ENCODE assay signal across 3 cellular contexts in the genomic region with DNA sequence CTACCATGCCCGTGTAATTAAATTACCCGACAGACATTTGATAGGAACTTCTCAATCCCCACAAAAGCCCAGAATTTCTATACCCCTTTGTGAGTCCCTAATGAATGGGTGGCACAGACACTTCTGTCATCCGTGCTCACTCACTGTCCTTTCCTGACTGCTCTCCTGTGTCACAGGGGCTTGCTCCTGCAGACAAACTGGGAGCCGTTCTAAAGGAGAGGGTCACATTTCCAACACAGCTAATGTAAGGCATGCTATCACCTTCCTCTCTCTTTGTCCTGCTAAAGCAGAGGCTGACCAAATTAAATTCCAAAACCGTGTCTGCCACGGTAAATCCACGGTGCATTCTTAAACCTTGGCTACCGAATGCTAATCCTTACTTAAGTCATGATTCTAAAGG.
TF ChIP-seq lines count a peak whose summit lies in the region.

No MANE protein-coding gene starts in this region.

TF ChIP-seq in A549, 52 proteins besides CTCF, POLR2A, EP300 and RAD21 (continued from another document):
- TF ChIP-seq, protein P1, sequence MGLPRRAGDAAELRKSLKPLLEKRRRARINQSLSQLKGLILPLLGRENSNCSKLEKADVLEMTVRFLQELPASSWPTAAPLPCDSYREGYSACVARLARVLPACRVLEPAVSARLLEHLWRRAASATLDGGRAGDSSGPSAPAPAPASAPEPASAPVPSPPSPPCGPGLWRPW (IDR thresholded peaks at IDR 0.05): no peak
- TF ChIP-seq NPAS2 (CRISPR knock-in tag; IDR thresholded peaks at IDR 0.05; ENCODE audit: borderline replicate concordance) (no peak), KDM5A (IDR thresholded peaks at IDR 0.05) (no peak)
- TF ChIP-seq, protein P2, sequence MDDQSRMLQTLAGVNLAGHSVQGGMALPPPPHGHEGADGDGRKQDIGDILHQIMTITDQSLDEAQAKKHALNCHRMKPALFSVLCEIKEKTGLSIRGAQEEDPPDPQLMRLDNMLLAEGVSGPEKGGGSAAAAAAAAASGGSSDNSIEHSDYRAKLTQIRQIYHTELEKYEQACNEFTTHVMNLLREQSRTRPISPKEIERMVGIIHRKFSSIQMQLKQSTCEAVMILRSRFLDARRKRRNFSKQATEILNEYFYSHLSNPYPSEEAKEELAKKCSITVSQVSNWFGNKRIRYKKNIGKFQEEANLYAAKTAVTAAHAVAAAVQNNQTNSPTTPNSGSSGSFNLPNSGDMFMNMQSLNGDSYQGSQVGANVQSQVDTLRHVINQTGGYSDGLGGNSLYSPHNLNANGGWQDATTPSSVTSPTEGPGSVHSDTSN (IDR thresholded peaks at IDR 0.05): no peak

TF ChIP-seq in H1, 55 proteins besides CTCF, POLR2A, EP300 and RAD21 (continued from another document):
- TF ChIP-seq SP4 (IDR thresholded peaks at IDR 0.05; ENCODE audit: low read length) (no peak), CREB1 (IDR thresholded peaks at IDR 0.05) (no peak), HDAC2 (IDR thresholded peaks at IDR 0.05; ENCODE audit: borderline replicate concordance in 1 of 2, low read depth in 2 of 2, low read length in 2 of 2) (no peak), POLR2AphosphoS5 (IDR thresholded peaks at IDR 0.05; ENCODE audit: low read depth, low read length) (no peak), TCF12 (IDR thresholded peaks at IDR 0.05; ENCODE audit: low read depth, low read length) (no peak), YY1 (IDR thresholded peaks at IDR 0.05; ENCODE audit: low read depth, low read length) (no peak), CEBPB (IDR thresholded peaks at IDR 0.05; ENCODE audit: low read depth, low read length) (no peak), CBX5 (IDR thresholded peaks at IDR 0.05; ENCODE audit: low read depth, low read length) (no peak)
- TF ChIP-seq, protein P3, sequence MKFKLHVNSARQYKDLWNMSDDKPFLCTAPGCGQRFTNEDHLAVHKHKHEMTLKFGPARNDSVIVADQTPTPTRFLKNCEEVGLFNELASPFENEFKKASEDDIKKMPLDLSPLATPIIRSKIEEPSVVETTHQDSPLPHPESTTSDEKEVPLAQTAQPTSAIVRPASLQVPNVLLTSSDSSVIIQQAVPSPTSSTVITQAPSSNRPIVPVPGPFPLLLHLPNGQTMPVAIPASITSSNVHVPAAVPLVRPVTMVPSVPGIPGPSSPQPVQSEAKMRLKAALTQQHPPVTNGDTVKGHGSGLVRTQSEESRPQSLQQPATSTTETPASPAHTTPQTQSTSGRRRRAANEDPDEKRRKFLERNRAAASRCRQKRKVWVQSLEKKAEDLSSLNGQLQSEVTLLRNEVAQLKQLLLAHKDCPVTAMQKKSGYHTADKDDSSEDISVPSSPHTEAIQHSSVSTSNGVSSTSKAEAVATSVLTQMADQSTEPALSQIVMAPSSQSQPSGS (IDR thresholded peaks at IDR 0.05; ENCODE audit: low read length): no peak
TF ChIP-seq in H1: peak in this region for 0.

TF ChIP-seq in GM12891, 5 proteins besides CTCF, POLR2A, EP300 and RAD21 (continued from another document):
- no peak for TF ChIP-seq POU2F2 (IDR thresholded peaks at IDR 0.05; ENCODE audit: low read depth, low read length)
